ENCODE assay signal across 30 cellular contexts in genomic region chr10:132468651-132469050, GRCh38.
A peak's percentile ranks its signal among the peaks of the same experiment; 100 is the strongest.
DNase-seq lines count a peak whose midpoint lies in the region; ATAC-seq and TF ChIP-seq lines count a peak whose summit lies in the region.
"Had no signal": no experiment of that assay in that cellular context is flagged by ENCODE, and none has a peak within 500 bp of the region (broad histone marks: within the 10 kb centered on the region; RNA-seq: fewer than 3 reads in every experiment).

No MANE protein-coding gene starts in this region.

- no peak for DNase-seq in stimulated activated naive CD8-positive, alpha-beta T cell treated with anti-CD3 and anti-CD28 coated beads, Interleukin-15, amount 100 ng/mL, for 72 hours
- DNase-seq in stimulated activated naive CD8-positive, alpha-beta T cell treated with anti-CD3 and anti-CD28 coated beads, Interleukin-15, Interleukin-2, amounts not matched to agents 100 U/mL and 50 U/mL, for 24 hours = no peak
- no peak for DNase-seq in right atrium auricular region (ENCODE audit: low spot score)
- DNase-seq in aorta = peak; percentile 35 to 48
- no peak for DNase-seq in activated CD8-positive, alpha-beta T cell treated with anti-CD3 and anti-CD28 coated beads for 36 hours
- DNase-seq in activated naive CD8-positive, alpha-beta T cell treated with anti-CD3 and anti-CD28 coated beads for 36 hours = no peak
- no peak for DNase-seq in NOMO-1 treated with dmso at 0.1 percent for 144 hours (lab: John Stamatoyannopoulos, UW; ENCODE audit: unreplicated experiment)
- DNase-seq: activated CD4-positive, alpha-beta T cell treated with anti-CD3 and anti-CD28 coated beads for 48 hours; activated naive CD8-positive, alpha-beta T cell treated with anti-CD3 and anti-CD28 coated beads, Interleukin-2, amount 10 ng/mL, durations not matched to agents 7 days and 5 days; caudate nucleus; DMS 273 treated with DMSO at 0.1 percent for 48 hours; endodermal cell; foreskin melanocyte; GM23248; HFFc6; NCI-H1092; NCI-H1694 treated with DMSO at 0.1 percent for 48 hours; NCI-H446; NCI-H82; occipital lobe; stimulated activated naive B cell treated with anti-CD40 and anti-IgM and Interleukin-4, amounts not matched to agents 10 μg/mL and 1 μg/mL and 100 μg/mL, for 72 hours; WERI-Rb-1 had no signal

- no peaks in the 10 kb centered on the region for H3K36me3 Mint-ChIP-seq in activated CD8-positive, alpha-beta T cell treated with anti-CD3 and anti-CD28 coated beads for 36 hours (ENCODE audit: low read depth)
- H3K36me3 Mint-ChIP-seq in activated naive CD8-positive, alpha-beta T cell treated with anti-CD3 and anti-CD28 coated beads for 36 hours = no peaks in the 10 kb centered on the region
- H3K36me3 Mint-ChIP-seq: activated naive CD8-positive, alpha-beta T cell treated with anti-CD3 and anti-CD28 coated beads, Interleukin-2, amount 10 ng/mL, durations not matched to agents 7 days and 5 days had no signal

- POLR2A ChIA-PET in activated CD8-positive, alpha-beta T cell treated with anti-CD3 and anti-CD28 coated beads for 36 hours (lab: Charles Lee) = no interaction called here

- peaks cover 0 to 14% of the 10 kb centered on the region in 2 donors for H3K9me3 Mint-ChIP-seq in stimulated activated naive CD8-positive, alpha-beta T cell treated with anti-CD3 and anti-CD28 coated beads, Interleukin-15, amount 100 ng/mL, for 72 hours
- peaks cover 3% of the 10 kb centered on the region for H3K9me3 Mint-ChIP-seq in activated CD8-positive, alpha-beta T cell treated with anti-CD3 and anti-CD28 coated beads for 36 hours
- peaks cover 2% of the 10 kb centered on the region for H3K9me3 Mint-ChIP-seq in activated naive CD8-positive, alpha-beta T cell treated with anti-CD3 and anti-CD28 coated beads for 36 hours
- H3K9me3 Mint-ChIP-seq: activated naive CD8-positive, alpha-beta T cell treated with anti-CD3 and anti-CD28 coated beads, Interleukin-2, amount 10 ng/mL, durations not matched to agents 7 days and 5 days; T-cell had no signal

- WGBS in aorta, 2 donors = 94 to 96% methylated on average over 8 to 10 of the region's 10 CpGs

- H3K27me3 Mint-ChIP-seq in stimulated activated naive CD8-positive, alpha-beta T cell treated with anti-CD3 and anti-CD28 coated beads, Interleukin-15, amount 100 ng/mL, for 72 hours = peaks cover 28% of the 10 kb centered on the region
- H3K27me3 Mint-ChIP-seq in activated CD8-positive, alpha-beta T cell treated with anti-CD3 and anti-CD28 coated beads for 36 hours = peaks cover 3% of the 10 kb centered on the region
- H3K27me3 Mint-ChIP-seq in activated naive CD8-positive, alpha-beta T cell treated with anti-CD3 and anti-CD28 coated beads for 36 hours = peaks cover 3% of the 10 kb centered on the region

- peaks cover 19% of the 10 kb centered on the region for H3K4me1 Mint-ChIP-seq in stimulated activated naive CD8-positive, alpha-beta T cell treated with anti-CD3 and anti-CD28 coated beads, Interleukin-15, amount 100 ng/mL, for 72 hours
- peaks cover 11% of the 10 kb centered on the region for H3K4me1 Mint-ChIP-seq in activated CD8-positive, alpha-beta T cell treated with anti-CD3 and anti-CD28 coated beads for 36 hours (ENCODE audit: low read depth)
- H3K4me1 Mint-ChIP-seq in activated naive CD8-positive, alpha-beta T cell treated with anti-CD3 and anti-CD28 coated beads for 36 hours = peaks cover 13% of the 10 kb centered on the region

- no peak overlapping the region for H3K27ac Mint-ChIP-seq in stimulated activated naive CD8-positive, alpha-beta T cell treated with anti-CD3 and anti-CD28 coated beads, Interleukin-15, amount 100 ng/mL, for 72 hours
- H3K27ac Mint-ChIP-seq in activated CD8-positive, alpha-beta T cell treated with anti-CD3 and anti-CD28 coated beads for 36 hours = no peak overlapping the region
- no peak overlapping the region for H3K27ac Mint-ChIP-seq in activated naive CD8-positive, alpha-beta T cell treated with anti-CD3 and anti-CD28 coated beads for 36 hours
- H3K27ac Mint-ChIP-seq: activated naive CD8-positive, alpha-beta T cell treated with anti-CD3 and anti-CD28 coated beads, Interleukin-2, amount 10 ng/mL, durations not matched to agents 7 days and 5 days; CD8-positive, alpha-beta memory T cell; dendritic cell treated with granulocyte-macrophage colony-stimulating factor and Interleukin-4, amounts not matched to agents 40 ng/mL and 50 ng/mL, for 4 days; endodermal cell; HFFc6; IgD-negative memory B cell; stimulated activated naive B cell treated with anti-CD40 and anti-IgM and Interleukin-4, amounts not matched to agents 10 μg/mL and 1 μg/mL and 100 μg/mL, for 72 hours; T-cell had no signal

- H3K36me3 ChIP-seq in right atrium auricular region (no peaks in the 10 kb centered on the region), rectal smooth muscle tissue (ENCODE audit: control insufficient read depth, insufficient read depth, low read length) (no peaks in the 10 kb centered on the region), aorta (ENCODE audit: control insufficient read depth in 1 of 2, insufficient read depth in 2 of 2, low read length in 1 of 2) (no peaks in the 10 kb centered on the region)
- H3K36me3 ChIP-seq: SJSA1, WERI-Rb-1 had no signal

- H3K9me3 ChIP-seq in right atrium auricular region (peaks cover 0 to 9% of the 10 kb centered on the region in 2 donors), aorta (ENCODE audit: control insufficient read depth, low read length) (no peaks in the 10 kb centered on the region)
- H3K9me3 ChIP-seq: SJSA1, testis had no signal

- H3K4me3 Mint-ChIP-seq in stimulated activated naive CD8-positive, alpha-beta T cell treated with anti-CD3 and anti-CD28 coated beads, Interleukin-15, amount 100 ng/mL, for 72 hours = no peak overlapping the region
- no peak overlapping the region for H3K4me3 Mint-ChIP-seq in activated CD8-positive, alpha-beta T cell treated with anti-CD3 and anti-CD28 coated beads for 36 hours
- H3K4me3 Mint-ChIP-seq in activated naive CD8-positive, alpha-beta T cell treated with anti-CD3 and anti-CD28 coated beads for 36 hours = no peak overlapping the region
- H3K4me3 Mint-ChIP-seq: activated naive CD8-positive, alpha-beta T cell treated with anti-CD3 and anti-CD28 coated beads, Interleukin-2, amount 10 ng/mL, durations not matched to agents 7 days and 5 days; CD8-positive, alpha-beta memory T cell; dendritic cell treated with granulocyte-macrophage colony-stimulating factor and Interleukin-4, amounts not matched to agents 40 ng/mL and 50 ng/mL, for 4 days; endodermal cell; HFFc6; IgD-negative memory B cell; stimulated activated naive B cell treated with anti-CD40 and anti-IgM and Interleukin-4, amounts not matched to agents 10 μg/mL and 1 μg/mL and 100 μg/mL, for 72 hours; T-cell had no signal

- peak; percentile 18 for ATAC-seq in stimulated activated naive CD8-positive, alpha-beta T cell treated with anti-CD3 and anti-CD28 coated beads, Interleukin-15, amount 100 ng/mL, for 72 hours
- no peak for ATAC-seq in stimulated activated naive CD8-positive, alpha-beta T cell treated with anti-CD3 and anti-CD28 coated beads, Interleukin-15, Interleukin-2, amounts not matched to agents 100 U/mL and 50 U/mL, for 24 hours
- ATAC-seq in aorta (ENCODE audit: low FRiP score) = no peak
- no peak for ATAC-seq in activated CD8-positive, alpha-beta T cell treated with anti-CD3 and anti-CD28 coated beads for 36 hours
- ATAC-seq: T-cell had no signal

- H3K9ac ChIP-seq in rectal smooth muscle tissue (ENCODE audit: low read length) = no peak overlapping the region
- H3K9ac ChIP-seq: GM23248 had no signal

- H3K27me3 ChIP-seq in right atrium auricular region (no peaks in the 10 kb centered on the region), rectal smooth muscle tissue (ENCODE audit: control insufficient read depth, insufficient read depth, low read length) (no peaks in the 10 kb centered on the region), aorta (ENCODE audit: control insufficient read depth in 1 of 2, insufficient read depth in 2 of 2, low read length in 1 of 2) (no peaks in the 10 kb centered on the region)
- H3K27me3 ChIP-seq: SJSA1, testis had no signal

- no peak overlapping the region for H3K4me3 ChIP-seq in right atrium auricular region
- no peak overlapping the region for H3K4me3 ChIP-seq in rectal smooth muscle tissue (ENCODE audit: low read length)
- no peak overlapping the region for H3K4me3 ChIP-seq in aorta (ENCODE audit: low read length in 2 of 2)
- H3K4me3 ChIP-seq: GM23248, SJSA1, skin epidermis, testis had no signal

- H3K27ac ChIP-seq in right atrium auricular region (peak overlapping the region; percentile 43 to 48), rectal smooth muscle tissue (ENCODE audit: low read depth, low read length) (peak overlapping the region; percentile 14), aorta (ENCODE audit: low read depth in 1 of 2, low read length in 2 of 2) (no peak overlapping the region)
- H3K27ac ChIP-seq: GM23248, SJSA1, WERI-Rb-1 had no signal

- intact Hi-C loops in aorta (cut with DNase I) = loop anchor here in 1 of 2 donors (5.0 kb wide), 1 partner anchor 34 kb away; no protein-coding TSS in a partner anchor
- intact Hi-C loops in activated CD8-positive, alpha-beta T cell treated with anti-CD3 and anti-CD28 coated beads for 36 hours (cut with micrococcal nuclease) = no loop called here

- CTCF ChIA-PET in activated CD8-positive, alpha-beta T cell treated with anti-CD3 and anti-CD28 coated beads for 36 hours (lab: Charles Lee) = no interaction called here

- H3K4me1 ChIP-seq in right atrium auricular region (peaks cover 0 to 59% of the 10 kb centered on the region in 2 donors), rectal smooth muscle tissue (ENCODE audit: control insufficient read depth, insufficient read depth, low read length) (peaks cover 34% of the 10 kb centered on the region), aorta (ENCODE audit: control insufficient read depth in 1 of 2, insufficient read depth in 2 of 2, low read length in 2 of 2) (no peaks in the 10 kb centered on the region)
- H3K4me1 ChIP-seq: SJSA1 had no signal

- TF ChIP-seq CTCF in right atrium auricular region (IDR thresholded peaks at IDR 0.05) = no peak
- no peak for TF ChIP-seq CTCF in activated CD8-positive, alpha-beta T cell treated with anti-CD3 and anti-CD28 coated beads for 36 hours (IDR thresholded peaks at IDR 0.05)

Comparison
In these comparisons a context has a peak if more than half of its experiments do, and no peak if none do; other contexts are left out.
1. DNase-seq: peak in aorta (2 of 2); none in stimulated activated naive CD8-positive, alpha-beta T cell treated with anti-CD3 and anti-CD28 coated beads, Interleukin-15, amount 100 ng/mL, for 72 hours (0 of 2), stimulated activated naive CD8-positive, alpha-beta T cell treated with anti-CD3 and anti-CD28 coated beads, Interleukin-15, Interleukin-2, amounts not matched to agents 100 U/mL and 50 U/mL, for 24 hours (single experiment), right atrium auricular region (single experiment), activated CD8-positive, alpha-beta T cell treated with anti-CD3 and anti-CD28 coated beads for 36 hours (single experiment), activated naive CD8-positive, alpha-beta T cell treated with anti-CD3 and anti-CD28 coated beads for 36 hours (single experiment) and NOMO-1 treated with dmso at 0.1 percent for 144 hours (single experiment).
2. H3K27ac ChIP-seq: peak in right atrium auricular region (2 of 2) and rectal smooth muscle tissue (single experiment); none in aorta (0 of 2).